Comparison of ENCODE assay signal across 32 cellular contexts in genomic region chrX:118177708-118178107, GRCh38.
"Had no signal": no experiment of that assay in that cellular context is flagged by ENCODE, and none has a peak within 500 bp of the region (broad histone marks: within the 10 kb centered on the region; RNA-seq: fewer than 3 reads in every experiment).

No MANE protein-coding gene starts in this region.

- H3K9me3 ChIP-seq: ascending aorta had no signal

- H3K4me3 ChIP-seq: ascending aorta, cardiac muscle cell had no signal

- ATAC-seq: activated CD4-positive, alpha-beta T cell treated with anti-CD3 and anti-CD28 coated beads for 36 hours; activated CD4-positive, CD25-positive, alpha-beta regulatory T cell treated with anti-CD3 and anti-CD28 coated beads, Interleukin-2, amount 50 U/mL, for 24 hours; activated CD8-positive, alpha-beta memory T cell treated with anti-CD3 and anti-CD28 coated beads, Interleukin-2, amount 10 ng/mL, durations not matched to agents 7 days and 5 days; activated CD8-positive, alpha-beta T cell treated with anti-CD3 and anti-CD28 coated beads, Interleukin-2, amount 10 ng/mL, durations not matched to agents 7 days and 5 days; activated naive CD8-positive, alpha-beta T cell treated with anti-CD3 and anti-CD28 coated beads, Interleukin-2, amount 50 U/mL, for 24 hours had no signal

- H3K27me3 ChIP-seq: ascending aorta, cardiac muscle cell had no signal

- H3K27ac ChIP-seq: ascending aorta, cardiac muscle cell, WERI-Rb-1 had no signal

- DNase-seq: activated CD4-positive, alpha-beta memory T cell treated with anti-CD3 and anti-CD28 coated beads, Interleukin-2, amount 10 ng/mL, durations not matched to agents 7 days and 5 days; activated CD4-positive, alpha-beta T cell treated with anti-CD3 and anti-CD28 coated beads for 1 hour; activated CD4-positive, alpha-beta T cell treated with anti-CD3 and anti-CD28 coated beads for 36 hours; activated CD4-positive, alpha-beta T cell treated with anti-CD3 and anti-CD28 coated beads for 48 hours; activated CD4-positive, alpha-beta T cell treated with anti-CD3 and anti-CD28 coated beads, Interleukin-2, amount 10 ng/mL, durations not matched to agents 7 days and 5 days; activated CD4-positive, alpha-beta T cell treated with anti-CD3 and anti-CD28 coated beads, Interleukin-2, amount 50 U/mL, for 48 hours; activated CD4-positive, CD25-positive, alpha-beta regulatory T cell; activated CD8-positive, alpha-beta memory T cell treated with anti-CD3 and anti-CD28 coated beads for 24 hours; activated CD8-positive, alpha-beta memory T cell treated with anti-CD3 and anti-CD28 coated beads, Interleukin-2, amount 10 ng/mL, durations not matched to agents 7 days and 5 days; activated CD8-positive, alpha-beta memory T cell treated with anti-CD3 and anti-CD28 coated beads, Interleukin-2, amount 50 U/mL, for 48 hours; activated CD8-positive, alpha-beta T cell treated with anti-CD3 and anti-CD28 coated beads, Interleukin-2, amount 10 ng/mL, durations not matched to agents 7 days and 5 days; activated effector memory CD4-positive, alpha-beta T cell treated with Interleukin-2 at 50 U/mL for 16 hours; activated gamma-delta T cell; activated naive CD4-positive, alpha-beta T cell treated with anti-CD3 and anti-CD28 coated beads, Interleukin-2, amount 10 ng/mL, durations not matched to agents 7 days and 5 days; activated naive CD4-positive, alpha-beta T cell treated with Interleukin-2 at 50 U/mL for 16 hours; activated naive CD8-positive, alpha-beta T cell treated with anti-CD3 and anti-CD28 coated beads, Interleukin-2, amount 10 ng/mL, durations not matched to agents 7 days and 5 days; activated naive CD8-positive, alpha-beta T cell treated with anti-CD3 and anti-CD28 coated beads, Interleukin-2, amount 50 U/mL, for 24 hours; activated T-cell treated with anti-CD3 and anti-CD28 coated beads, Interleukin-2, amount 50 U/mL, for 24 hours; activated T-cell treated with anti-CD3 and anti-CD28 coated beads, Interleukin-2, amount 50 U/mL, for 48 hours; amygdala; anterior cingulate cortex; caudate nucleus; cerebellar nuclear complex; T-helper 1 cell; T-helper 2 cell; T-helper 9 cell; WERI-Rb-1 had no signal

- H3K36me3 ChIP-seq: ascending aorta, cardiac muscle cell, WERI-Rb-1 had no signal

- FAIRE-seq: bronchial epithelial cell, TTC549 had no signal

- H3K4me1 ChIP-seq: ascending aorta had no signal
